ENCODE assay signal across 20 cellular contexts in the genomic region with DNA sequence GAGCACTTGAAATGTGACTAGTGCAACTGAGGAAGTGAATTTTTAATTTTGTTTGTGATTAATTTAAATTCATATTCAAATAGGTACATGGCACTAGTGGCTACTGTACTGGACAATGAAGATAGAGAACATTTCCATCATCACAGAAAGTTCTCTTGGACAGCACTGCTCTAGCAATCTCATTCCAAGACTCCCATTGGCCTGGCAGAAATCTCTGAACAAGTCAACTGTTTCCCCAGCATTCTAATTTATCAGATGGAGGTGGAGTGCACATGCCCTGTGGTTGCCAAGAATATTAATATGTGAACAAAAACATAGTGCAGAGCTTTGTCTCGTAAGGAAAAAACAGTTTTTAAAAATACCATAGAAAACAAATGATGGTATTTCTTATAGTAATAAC.
A peak's percentile ranks its signal among the peaks of the same experiment; 100 is the strongest.
DNase-seq lines count a peak whose midpoint lies in the region; ATAC-seq and TF ChIP-seq lines count a peak whose summit lies in the region.
"Had no signal": no experiment of that assay in that cellular context is flagged by ENCODE, and none has a peak within 500 bp of the region (broad histone marks: within the 10 kb centered on the region; RNA-seq: fewer than 3 reads in every experiment).

No MANE protein-coding gene starts in this region.

- ATAC-seq in SK-N-SH treated with all-trans-retinoic acid at 6 μM for 48 hours: no peak
- ATAC-seq in sciatic nerve: peak; percentile 6
- ATAC-seq: K562, PC-3 had no signal

- H3K9me3 Mint-ChIP-seq in HFFc6: no peaks in the 10 kb centered on the region
- H3K9me3 Mint-ChIP-seq: CD4-positive, CD25-positive, alpha-beta regulatory T cell had no signal

- H2AFZ ChIP-seq in SK-N-SH (ENCODE audit: low read depth): no peak overlapping the region
- no peak overlapping the region for H2AFZ ChIP-seq in OCI-LY7 (ENCODE audit: low read length)

- H3K79me2 ChIP-seq in SK-N-SH (ENCODE audit: insufficient read depth) (peaks cover 93% of the 10 kb centered on the region), OCI-LY7 (ENCODE audit: insufficient read depth, low read depth, low read length) (peaks cover 84% of the 10 kb centered on the region)

- H3K27me3 ChIP-seq in SK-N-SH (ENCODE audit: insufficient read depth) (no peaks in the 10 kb centered on the region), ascending aorta (no peaks in the 10 kb centered on the region)
- H3K27me3 ChIP-seq: SJCRH30 had no signal

- peaks cover 28% of the 10 kb centered on the region for H3K36me3 Mint-ChIP-seq in HFFc6 (ENCODE audit: low read depth)
- H3K36me3 Mint-ChIP-seq: CD4-positive, CD25-positive, alpha-beta regulatory T cell had no signal

- peaks cover 95% of the 10 kb centered on the region for H3K4me1 Mint-ChIP-seq in HFFc6 (ENCODE audit: low read depth)

- H3K4me3 Mint-ChIP-seq in HFFc6: no peak overlapping the region
- H3K4me3 Mint-ChIP-seq: CD4-positive, CD25-positive, alpha-beta regulatory T cell had no signal

- H3K27ac ChIP-seq in SK-N-SH (ENCODE audit: low read depth in 2 of 2, low read length in 1 of 2) (peak overlapping the region; percentile 53 to 92; a peak in 2 of 4 replicates), ascending aorta (peak overlapping the region; percentile 4 to 46), OCI-LY7 (ENCODE audit: low read depth, low read length, poor library complexity, severe bottlenecking) (no peak overlapping the region)
- H3K27ac ChIP-seq: 22Rv1, SJCRH30 had no signal

- H3K4me3 ChIP-seq in SK-N-SH (ENCODE audit: low read depth in 2 of 2, low read length in 1 of 2): no peak overlapping the region
- no peak overlapping the region for H3K4me3 ChIP-seq in ascending aorta
- H3K4me3 ChIP-seq in OCI-LY7 (ENCODE audit: low read depth, low read length, poor library complexity, severe bottlenecking): no peak overlapping the region
- H3K4me3 ChIP-seq: K562, SJCRH30 had no signal

- peaks cover 0 to 24% of the 10 kb centered on the region in 2 experiments for H3K36me3 ChIP-seq in SK-N-SH (replicated peaks in 1 of 2; ENCODE audit: control insufficient read depth in 1 of 2, insufficient read depth in 2 of 2, low read length in 1 of 2)
- H3K36me3 ChIP-seq in ascending aorta: no peaks in the 10 kb centered on the region
- peaks cover 44% of the 10 kb centered on the region; the same call in 1 of the 2 replicates for H3K36me3 ChIP-seq in OCI-LY7 (ENCODE audit: insufficient read depth, low read length)

- peak overlapping the region; percentile 56 for H3K27ac Mint-ChIP-seq in HFFc6
- H3K27ac Mint-ChIP-seq: CD4-positive, CD25-positive, alpha-beta regulatory T cell had no signal

- intact Hi-C loops in ascending aorta (cut with DNase I): loop anchor here (5.0 kb wide), 1 partner anchor 79 kb away; a partner anchor contains a TSS
- intact Hi-C loops in sciatic nerve (cut with DNase I): loop anchor here (5.0 kb wide), 1 partner anchor 79 kb away; a partner anchor contains a TSS
- intact Hi-C loops in OCI-LY7 (cut with micrococcal nuclease; ENCODE audit: unreplicated experiment): no loop called here

- TF ChIP-seq CTCF in SK-N-SH (IDR thresholded peaks at IDR 0.05) (no peak), HFFc6 (IDR thresholded peaks at IDR 0.05) (no peak), ascending aorta (IDR thresholded peaks at IDR 0.05) (no peak), OCI-LY7 (conservative IDR thresholded peaks at IDR 0.05; ENCODE audit: low read length) (no peak)

- H3K9me2 ChIP-seq in SK-N-SH (no peaks in the 10 kb centered on the region), OCI-LY7 (ENCODE audit: insufficient read depth, low read length) (no peaks in the 10 kb centered on the region)

- no TSS peak for BruUV-seq in OCI-LY7 (replicated peaks; lab: Mats Ljungman, UMichigan)

- H3K4me1 ChIP-seq in SK-N-SH (ENCODE audit: control insufficient read depth in 1 of 2, insufficient read depth in 2 of 2, low read depth in 1 of 2, low read length in 1 of 2) (peaks cover 28 to 51% of the 10 kb centered on the region in 2 experiments), ascending aorta (peaks cover 4 to 72% of the 10 kb centered on the region in 2 donors), OCI-LY7 (ENCODE audit: insufficient read depth, low read length, poor library complexity, severe bottlenecking) (peaks cover 63% of the 10 kb centered on the region)
- H3K4me1 ChIP-seq: Caco-2, SJCRH30 had no signal

- WGBS in SK-N-SH (ENCODE audit: low lambda C conversion rate): 97% methylated on average over 1 of the region's 1 CpG

- TF ChIP-seq EP300 in SK-N-SH (IDR thresholded peaks at IDR 0.05; ENCODE audit: borderline replicate concordance in 1 of 2, low read depth in 1 of 2, low read length in 1 of 2): no peak

- DNase-seq in SK-N-SH (no peak), HFFc6 (no peak), ascending aorta (ENCODE audit: low spot score in 2 of 2) (no peak), sciatic nerve (ENCODE audit: low spot score) (no peak), KBM-7 (no peak), OCI-LY7 (ENCODE audit: low spot score) (no peak)
- DNase-seq in central memory CD4-positive, alpha-beta T cell: no peak
- DNase-seq: Caco-2; CD4-positive, CD25-positive, alpha-beta regulatory T cell; GF-D8; NCI-H187; NCI-H226; NCI-H524; NCI-H82; PC-3; RPMI8226; SJCRH30 had no signal

- H4K20me1 ChIP-seq in SK-N-SH (ENCODE audit: insufficient read depth): peaks cover 72% of the 10 kb centered on the region
- H4K20me1 ChIP-seq in OCI-LY7 (ENCODE audit: insufficient read depth, low read length): peaks cover 10% of the 10 kb centered on the region

- H3F3A ChIP-seq in SK-N-SH (replicated peaks; ENCODE audit: insufficient read depth): peaks cover 27% of the 10 kb centered on the region

- H3K4me2 ChIP-seq in SK-N-SH (no peak overlapping the region), OCI-LY7 (ENCODE audit: low read length) (no peak overlapping the region)

- H3K9me3 ChIP-seq in SK-N-SH (no peaks in the 10 kb centered on the region), ascending aorta (no peaks in the 10 kb centered on the region), OCI-LY7 (ENCODE audit: low read length) (no peaks in the 10 kb centered on the region)
- H3K9me3 ChIP-seq: Caco-2, SJCRH30 had no signal

- POLR2A ChIA-PET in SK-N-SH (lab: Yijun Ruan, JAX): interaction anchor here (0.6 kb wide), 1 partner anchor 324 kb away, joined by 3 read pairs; a partner anchor contains a TSS
- POLR2A ChIA-PET in OCI-LY7 (lab: Charles Lee): interaction anchor here (1.2 to 2.4 kb wide), 3 partner anchors 9 to 138 kb away, joined by 3 to 10 read pairs (median 5); no protein-coding TSS in a partner anchor

- no peak overlapping the region for H3K9ac ChIP-seq in SK-N-SH

- no peak for TF ChIP-seq RAD21 in SK-N-SH (IDR thresholded peaks at IDR 0.05; ENCODE audit: low read length)

- peaks cover 6% of the 10 kb centered on the region for H3K27me3 Mint-ChIP-seq in HFFc6 (ENCODE audit: insufficient read depth)

- CTCF ChIA-PET in SK-N-SH (lab: Yijun Ruan, JAX): interaction anchor here (0.8 to 9.6 kb wide), 5 partner anchors 10 to 137 kb away, joined by 3 to 206 read pairs (median 3); no protein-coding TSS in a partner anchor
- CTCF ChIA-PET in OCI-LY7 (lab: Charles Lee; ENCODE audit: unreplicated experiment): interaction anchor here (1.4 kb wide), 1 partner anchor 138 kb away, joined by 5 read pairs; no protein-coding TSS in a partner anchor

- in situ Hi-C loops in KBM-7 (cut with MboI; ENCODE audit: low pct_unique_long_range_greater_than_20kb, low sequenced_read_pairs): loop anchor here (25.0 kb wide), 1 partner anchor 139 kb away; no protein-coding TSS in a partner anchor

TF ChIP-seq in SK-N-SH, 30 proteins besides CTCF, POLR2A, EP300 and RAD21:
- TF ChIP-seq JUND (IDR thresholded peaks at IDR 0.05) (no peak), SMC3 (IDR thresholded peaks at IDR 0.05; ENCODE audit: low read depth, low read length) (no peak), TEAD4 (IDR thresholded peaks at IDR 0.05; ENCODE audit: borderline replicate concordance, insufficient read depth) (no peak), SIN3A (IDR thresholded peaks at IDR 0.05; ENCODE audit: borderline replicate concordance, low read depth, low read length) (no peak)

TF ChIP-seq in SK-N-SH treated with all-trans-retinoic acid at 6 μM for 48 hours, 23 proteins besides CTCF, POLR2A, EP300 and RAD21:
- TF ChIP-seq ZNF565 (CRISPR knock-in tag; conservative IDR thresholded peaks at IDR 0.05; ENCODE audit: low read depth): no peak
- no peak for TF ChIP-seq RARB (CRISPR knock-in tag; IDR thresholded peaks at IDR 0.05)
- TF ChIP-seq ZFP30 (CRISPR knock-in tag; IDR thresholded peaks at IDR 0.05): no peak
- no peak for TF ChIP-seq SNAI2 (CRISPR knock-in tag; IDR thresholded peaks at IDR 0.05)
- no peak for TF ChIP-seq GLIS3 (CRISPR knock-in tag; IDR thresholded peaks at IDR 0.05)
- no peak for TF ChIP-seq ZFP3 (CRISPR knock-in tag; IDR thresholded peaks at IDR 0.05)
- TF ChIP-seq, protein P1, sequence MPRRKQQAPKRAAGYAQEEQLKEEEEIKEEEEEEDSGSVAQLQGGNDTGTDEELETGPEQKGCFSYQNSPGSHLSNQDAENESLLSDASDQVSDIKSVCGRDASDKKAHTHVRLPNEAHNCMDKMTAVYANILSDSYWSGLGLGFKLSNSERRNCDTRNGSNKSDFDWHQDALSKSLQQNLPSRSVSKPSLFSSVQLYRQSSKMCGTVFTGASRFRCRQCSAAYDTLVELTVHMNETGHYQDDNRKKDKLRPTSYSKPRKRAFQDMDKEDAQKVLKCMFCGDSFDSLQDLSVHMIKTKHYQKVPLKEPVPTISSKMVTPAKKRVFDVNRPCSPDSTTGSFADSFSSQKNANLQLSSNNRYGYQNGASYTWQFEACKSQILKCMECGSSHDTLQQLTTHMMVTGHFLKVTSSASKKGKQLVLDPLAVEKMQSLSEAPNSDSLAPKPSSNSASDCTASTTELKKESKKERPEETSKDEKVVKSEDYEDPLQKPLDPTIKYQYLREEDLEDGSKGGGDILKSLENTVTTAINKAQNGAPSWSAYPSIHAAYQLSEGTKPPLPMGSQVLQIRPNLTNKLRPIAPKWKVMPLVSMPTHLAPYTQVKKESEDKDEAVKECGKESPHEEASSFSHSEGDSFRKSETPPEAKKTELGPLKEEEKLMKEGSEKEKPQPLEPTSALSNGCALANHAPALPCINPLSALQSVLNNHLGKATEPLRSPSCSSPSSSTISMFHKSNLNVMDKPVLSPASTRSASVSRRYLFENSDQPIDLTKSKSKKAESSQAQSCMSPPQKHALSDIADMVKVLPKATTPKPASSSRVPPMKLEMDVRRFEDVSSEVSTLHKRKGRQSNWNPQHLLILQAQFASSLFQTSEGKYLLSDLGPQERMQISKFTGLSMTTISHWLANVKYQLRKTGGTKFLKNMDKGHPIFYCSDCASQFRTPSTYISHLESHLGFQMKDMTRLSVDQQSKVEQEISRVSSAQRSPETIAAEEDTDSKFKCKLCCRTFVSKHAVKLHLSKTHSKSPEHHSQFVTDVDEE (CRISPR knock-in tag; IDR thresholded peaks at IDR 0.05): no peak
- TF ChIP-seq CSDC2 (CRISPR knock-in tag; IDR thresholded peaks at IDR 0.05): no peak
- no peak for TF ChIP-seq TOX (CRISPR knock-in tag; IDR thresholded peaks at IDR 0.05; ENCODE audit: borderline replicate concordance)
